1 cellular context compared by ENCODE assay signal in the genomic region with DNA sequence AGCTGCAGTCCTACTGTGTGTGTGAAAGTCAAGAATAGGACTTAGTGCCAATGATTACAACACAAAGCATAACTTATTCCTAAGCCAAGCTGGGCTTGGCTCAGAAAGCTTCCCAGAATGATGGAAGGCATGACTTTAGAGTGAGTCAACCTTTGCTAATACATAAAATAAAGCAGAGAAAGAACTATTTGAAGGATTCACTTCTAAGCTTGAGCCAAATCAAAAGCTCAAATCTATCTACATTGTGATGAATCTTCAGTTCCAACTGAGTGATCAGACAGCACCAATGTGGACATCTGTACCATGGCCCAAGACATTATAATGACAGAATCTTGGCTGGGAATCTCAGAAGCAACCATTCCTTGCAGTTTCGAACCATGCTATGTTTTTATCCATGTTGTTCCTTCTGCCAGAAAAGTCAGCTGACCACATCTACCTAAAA.
TF ChIP-seq lines count a peak whose summit lies in the region.

No MANE protein-coding gene starts in this region.

TF ChIP-seq in HepG2, 621 proteins besides CTCF, POLR2A, EP300 and RAD21 (continued from another document):
- TF ChIP-seq ZNF781 (CRISPR knock-in tag; IDR thresholded peaks at IDR 0.05; ENCODE audit: borderline replicate concordance, not compliant biosample characterization) (no peak), FOXA1 (IDR thresholded peaks at IDR 0.05) (no peak), FOXA1 (CRISPR knock-in tag; IDR thresholded peaks at IDR 0.05) (no peak), NCOA2 (CRISPR knock-in tag; IDR thresholded peaks at IDR 0.05) (no peak), ZNF234 (CRISPR knock-in tag; conservative IDR thresholded peaks at IDR 0.05) (no peak)
TF ChIP-seq in HepG2: peak in this region for 0.
